Comparison of ENCODE assay signal across 8 cellular contexts in genomic region chr16:58629681-58630640, GRCh38. TPM values are rescaled to one million over a fixed set of nuclear protein-coding genes. Genes with fewer than 3 reads are reported as not detected.
A peak's percentile ranks its signal among the peaks of the same experiment; 100 is the strongest.
DNase-seq lines count a peak whose midpoint lies in the region; ATAC-seq, FAIRE-seq and TF ChIP-seq lines count a peak whose summit lies in the region.

Gene CNOT1 (minus strand): TSS chr16:58629826. CDS start chr16:58599337, 30,489 bp downstream.

- in situ Hi-C loops in transverse colon (cut with MboI; ENCODE audit: low pct_ligation_motif_present in 1 of 4, low pct_unique_long_range_greater_than_20kb in 1 of 4, low sequenced_read_pairs in 3 of 4), result no loop called here

- WGBS in adipose tissue, 3 donors, result 0% methylated on average over 59 to 64 of the region's 64 CpGs
- WGBS in trophoblast cell (ENCODE audit: extremely low coverage, insufficient coverage, insufficient read length), result no CpG with 5 or more reads among the region's 64 CpGs
- WGBS in transverse colon (ENCODE audit: low coverage in 1 of 2), 2 donors, result 0% methylated on average over 64 of the region's 64 CpGs; no CpG with 5 or more reads in 1 of the 2 donors

- intact Hi-C loops in cardiac septum (cut with DNase I) (loop anchor here (2.0 to 10.0 kb wide), 3 partner anchors 65 to 237 kb away; partner anchors contain the start of genes GINS3 and SETD6), transverse colon (cut with DNase I; ENCODE audit: low total_unique reads) (no loop called here)

- peak within 1 kb of the TSS; percentile 88 for H2BK120ac ChIP-seq in trophoblast cell (ENCODE audit: insufficient read depth, low read length, poor library complexity)

- no peaks in the 10 kb centered on the region for H3K27me3 Mint-ChIP-seq in T-cell

- H3K4me2 ChIP-seq in trophoblast cell (ENCODE audit: low read length), result peak within 1 kb of the TSS; percentile 69

- H3K9ac ChIP-seq in trophoblast cell (ENCODE audit: low read length), result peak within 1 kb of the TSS; percentile 92

- H4K91ac ChIP-seq in trophoblast cell (ENCODE audit: low read depth, low read length), result peak within 1 kb of the TSS; percentile 95

- H3K23ac ChIP-seq in trophoblast cell (ENCODE audit: low read length), result no peak within 1 kb of the TSS

- H3K27ac Mint-ChIP-seq in T-cell, result peak within 1 kb of the TSS; percentile 100

- H2BK12ac ChIP-seq in trophoblast cell (ENCODE audit: low read length), result no peak within 1 kb of the TSS

- H3K36me3 Mint-ChIP-seq in T-cell, result no peaks in the 10 kb centered on the region

- CTCF ChIA-PET in T-cell (lab: Charles Lee), result interaction anchor here in 1 of 2 donors (0.6 kb wide), 2 partner anchors 115 kb away, joined by 4 to 11 read pairs; no protein-coding TSS in a partner anchor

- FAIRE-seq in GM12891 (lab: Jason Lieb, UNC), result peak; percentile 98

- TF ChIP-seq POLR2A in GM12891 (IDR thresholded peaks at IDR 0.05; ENCODE audit: low read depth, low read length) (peak; percentile 75; the same call in 1 of the 2 replicates), transverse colon (IDR thresholded peaks at IDR 0.05) (peak; percentile 86)

- peaks cover 32 to 35% (median 33%) of the 10 kb centered on the region in 3 donors for H3K4me1 Mint-ChIP-seq in T-cell

- H3K36me3 ChIP-seq in trophoblast cell (ENCODE audit: control insufficient read depth in 1 of 2, insufficient read depth in 2 of 2, low read length in 2 of 2), result peaks cover 1 to 2% of the 10 kb centered on the region in 2 experiments
- peaks cover 0 to 5% (median 0%) of the 10 kb centered on the region in 4 donors for H3K36me3 ChIP-seq in transverse colon

- DNase-seq in GM12891 (ENCODE audit: insufficient read length, low spot score) (peak; percentile 79), NCI-H1436 treated with DMSO at 0.1 percent for 48 hours (lab: John Stamatoyannopoulos, UW) (peak; percentile 98), T-cell (peak; percentile 92 to 99 (median 97)), cardiac septum (ENCODE audit: low spot score) (peak; percentile 98), trophoblast cell (peak; percentile 99 to 100), transverse colon (peak; percentile 98)

- TF ChIP-seq EP300 in transverse colon (IDR thresholded peaks at IDR 0.05; ENCODE audit: low read depth), result no peak

- H3K4me3 Mint-ChIP-seq in T-cell, result peak within 1 kb of the TSS; percentile 97 to 100 (median 100)

- H2AFZ ChIP-seq in trophoblast cell (ENCODE audit: insufficient read depth, low read length, poor library complexity), result peak within 1 kb of the TSS; percentile 98

- H3K27me3 ChIP-seq in trophoblast cell (ENCODE audit: insufficient read depth, low read length) (no peaks in the 10 kb centered on the region), transverse colon (no peaks in the 10 kb centered on the region)

- H3K9me3 ChIP-seq in trophoblast cell (ENCODE audit: insufficient read depth, low read depth, low read length) (no peaks in the 10 kb centered on the region), transverse colon (no peaks in the 10 kb centered on the region)

- peak within 1 kb of the TSS; percentile 76 for H3K4ac ChIP-seq in trophoblast cell (ENCODE audit: low read depth, low read length)

- POLR2A ChIA-PET in T-cell (lab: Charles Lee), result no interaction called here

- peak within 1 kb of the TSS; percentile 99 for H3K14ac ChIP-seq in trophoblast cell (ENCODE audit: low read length)

- H2BK5ac ChIP-seq in trophoblast cell (ENCODE audit: low read depth, low read length, poor library complexity), result peak within 1 kb of the TSS; percentile 93

- H4K12ac ChIP-seq in trophoblast cell (ENCODE audit: low read depth, low read length), result peak within 1 kb of the TSS; percentile 96

- peak within 1 kb of the TSS; percentile 98 for H4K8ac ChIP-seq in trophoblast cell (ENCODE audit: low read depth, low read length)

- peak in 2 of 5 experiments; percentile 20 to 24 for TF ChIP-seq CTCF in transverse colon (IDR thresholded peaks at IDR 0.05)

- peaks cover 9% of the 10 kb centered on the region for H3K79me1 ChIP-seq in trophoblast cell (ENCODE audit: low read length)

- H3K27ac ChIP-seq in adipose tissue (ENCODE audit: low read depth, low read length), result peak within 1 kb of the TSS; percentile 75
- peak within 1 kb of the TSS; percentile 91 for H3K27ac ChIP-seq in trophoblast cell (ENCODE audit: low read depth, low read length)
- peak within 1 kb of the TSS; percentile 96 to 100 (median 98) for H3K27ac ChIP-seq in transverse colon

- H3K18ac ChIP-seq in trophoblast cell (ENCODE audit: low read length), result peak within 1 kb of the TSS; percentile 95

- peak within 1 kb of the TSS; percentile 82 for H2AK5ac ChIP-seq in trophoblast cell (ENCODE audit: low read length)

- H3K9me3 Mint-ChIP-seq in T-cell, result no peaks in the 10 kb centered on the region

- ATAC-seq in HG02840 (IDR thresholded peaks at IDR 0.05; ENCODE audit: low FRiP score, unreplicated experiment) (peak; percentile 91), T-cell (replicated peaks in 1 of 4) (peak; percentile 84 to 89 (median 86))

- H3K4me3 ChIP-seq in trophoblast cell (ENCODE audit: low read depth, low read length), result peak within 1 kb of the TSS; percentile 88
- H3K4me3 ChIP-seq in transverse colon, result peak within 1 kb of the TSS; percentile 84 to 99 (median 91)

- H3K79me2 ChIP-seq in trophoblast cell (ENCODE audit: control insufficient read depth, insufficient read depth, low read length, poor library complexity), result peaks cover 23% of the 10 kb centered on the region

- H3K4me1 ChIP-seq in trophoblast cell (ENCODE audit: control insufficient read depth in 1 of 2, insufficient read depth in 2 of 2, low read length in 2 of 2) (peaks cover 0 to 1% of the 10 kb centered on the region in 2 experiments), transverse colon (peaks cover 6 to 34% (median 16%) of the 10 kb centered on the region in 4 donors)

TF ChIP-seq in GM12891, 5 proteins besides CTCF, POLR2A, EP300 and RAD21:
- TF ChIP-seq SPI1 (IDR thresholded peaks at IDR 0.05; ENCODE audit: low read depth, low read length) (0 out of 2 replicates have a peak, but pooled peaks have one; percentile 0), PAX5 (IDR thresholded peaks at IDR 0.05; ENCODE audit: insufficient read depth, low read length, severe bottlenecking) (peak; percentile 97), POLR2AphosphoS5 (IDR thresholded peaks at IDR 0.05; ENCODE audit: low read depth, low read length) (peak; percentile 78; the same call in 1 of the 2 replicates), TAF1 (IDR thresholded peaks at IDR 0.05; ENCODE audit: low read depth, low read length) (peak; percentile 88), POU2F2 (IDR thresholded peaks at IDR 0.05; ENCODE audit: low read depth, low read length) (peak; percentile 63)

RNA-seq across cellular contexts. Expression of gene CNOT1, which starts in this region (rescaled TPM):
- polyA plus RNA-seq in GM12891 (2012; ENCODE audit: low read depth, missing spikeins), result 140 TPM
- 100 to 1,000 TPM; 205 to 238 (median 222) TPM for total RNA-seq in T-cell
- polyA plus RNA-seq in adipose tissue, result 10 to 100 TPM; 43.0 to 55.1 (median 43.2) TPM
- total RNA-seq in cardiac septum, result 85.6 TPM
- polyA plus RNA-seq in trophoblast cell (2013), result 104 and 110 TPM in 2 replicates
- total RNA-seq in transverse colon, result 100 to 1,000 TPM; 122 to 257 (median 178) TPM

Comparison
In these comparisons a context has a peak if more than half of its experiments do, and no peak if none do; other contexts are left out.
1. Peak in every context shown above with its lines: DNase-seq, ATAC-seq, H3K4me3 ChIP-seq and H3K27ac ChIP-seq.